1 cellular context compared by ENCODE assay signal in the genomic region with DNA sequence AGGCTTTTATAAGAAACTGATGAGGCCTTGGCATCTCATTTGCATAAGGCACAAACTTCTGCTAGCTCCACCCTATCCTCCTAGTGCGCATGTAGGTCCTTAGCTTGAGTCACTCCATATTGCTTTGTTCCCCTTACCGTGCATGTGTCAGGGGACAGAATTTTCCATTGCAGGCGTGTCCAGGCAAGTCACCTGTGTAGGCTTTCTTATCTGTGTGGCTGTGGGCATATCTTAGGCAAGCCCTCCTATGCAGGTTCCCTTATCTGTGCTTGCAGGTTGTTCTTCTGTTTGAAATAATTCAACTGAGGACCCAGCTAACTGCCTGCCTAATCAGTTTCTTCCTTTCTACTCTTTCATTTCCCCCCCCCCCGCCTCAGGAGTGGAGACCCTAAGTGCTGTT.
A peak's percentile ranks its signal among the peaks of the same experiment; 100 is the strongest.
TF ChIP-seq lines count a peak whose summit lies in the region.

No MANE protein-coding gene starts in this region.

TF ChIP-seq in K562, 482 proteins besides CTCF, POLR2A, EP300 and RAD21 (continued from another document and continues in another):
- TF ChIP-seq, protein P1, sequence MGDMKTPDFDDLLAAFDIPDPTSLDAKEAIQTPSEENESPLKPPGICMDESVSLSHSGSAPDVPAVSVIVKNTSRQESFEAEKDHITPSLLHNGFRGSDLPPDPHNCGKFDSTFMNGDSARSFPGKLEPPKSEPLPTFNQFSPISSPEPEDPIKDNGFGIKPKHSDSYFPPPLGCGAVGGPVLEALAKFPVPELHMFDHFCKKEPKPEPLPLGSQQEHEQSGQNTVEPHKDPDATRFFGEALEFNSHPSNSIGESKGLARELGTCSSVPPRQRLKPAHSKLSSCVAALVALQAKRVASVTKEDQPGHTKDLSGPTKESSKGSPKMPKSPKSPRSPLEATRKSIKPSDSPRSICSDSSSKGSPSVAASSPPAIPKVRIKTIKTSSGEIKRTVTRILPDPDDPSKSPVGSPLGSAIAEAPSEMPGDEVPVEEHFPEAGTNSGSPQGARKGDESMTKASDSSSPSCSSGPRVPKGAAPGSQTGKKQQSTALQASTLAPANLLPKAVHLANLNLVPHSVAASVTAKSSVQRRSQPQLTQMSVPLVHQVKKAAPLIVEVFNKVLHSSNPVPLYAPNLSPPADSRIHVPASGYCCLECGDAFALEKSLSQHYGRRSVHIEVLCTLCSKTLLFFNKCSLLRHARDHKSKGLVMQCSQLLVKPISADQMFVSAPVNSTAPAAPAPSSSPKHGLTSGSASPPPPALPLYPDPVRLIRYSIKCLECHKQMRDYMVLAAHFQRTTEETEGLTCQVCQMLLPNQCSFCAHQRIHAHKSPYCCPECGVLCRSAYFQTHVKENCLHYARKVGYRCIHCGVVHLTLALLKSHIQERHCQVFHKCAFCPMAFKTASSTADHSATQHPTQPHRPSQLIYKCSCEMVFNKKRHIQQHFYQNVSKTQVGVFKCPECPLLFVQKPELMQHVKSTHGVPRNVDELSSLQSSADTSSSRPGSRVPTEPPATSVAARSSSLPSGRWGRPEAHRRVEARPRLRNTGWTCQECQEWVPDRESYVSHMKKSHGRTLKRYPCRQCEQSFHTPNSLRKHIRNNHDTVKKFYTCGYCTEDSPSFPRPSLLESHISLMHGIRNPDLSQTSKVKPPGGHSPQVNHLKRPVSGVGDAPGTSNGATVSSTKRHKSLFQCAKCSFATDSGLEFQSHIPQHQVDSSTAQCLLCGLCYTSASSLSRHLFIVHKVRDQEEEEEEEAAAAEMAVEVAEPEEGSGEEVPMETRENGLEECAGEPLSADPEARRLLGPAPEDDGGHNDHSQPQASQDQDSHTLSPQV (IDR thresholded peaks at IDR 0.05), result peak; percentile 92
- TF ChIP-seq ZNF143 (CRISPR knock-in tag; IDR thresholded peaks at IDR 0.05), result no peak
- TF ChIP-seq KDM2B (CRISPR knock-in tag; IDR thresholded peaks at IDR 0.05), result peak; percentile 93
- TF ChIP-seq CHD4 (IDR thresholded peaks at IDR 0.05; ENCODE audit: insufficient read depth, insufficient replicate concordance, low read depth, low read length, poor library complexity, severe bottlenecking), result no peak
- no peak for TF ChIP-seq E2F3 (CRISPR knock-in tag; IDR thresholded peaks at IDR 0.05)
- TF ChIP-seq TRIM28 (IDR thresholded peaks at IDR 0.05), result peak; percentile 76
- TF ChIP-seq, protein P2, sequence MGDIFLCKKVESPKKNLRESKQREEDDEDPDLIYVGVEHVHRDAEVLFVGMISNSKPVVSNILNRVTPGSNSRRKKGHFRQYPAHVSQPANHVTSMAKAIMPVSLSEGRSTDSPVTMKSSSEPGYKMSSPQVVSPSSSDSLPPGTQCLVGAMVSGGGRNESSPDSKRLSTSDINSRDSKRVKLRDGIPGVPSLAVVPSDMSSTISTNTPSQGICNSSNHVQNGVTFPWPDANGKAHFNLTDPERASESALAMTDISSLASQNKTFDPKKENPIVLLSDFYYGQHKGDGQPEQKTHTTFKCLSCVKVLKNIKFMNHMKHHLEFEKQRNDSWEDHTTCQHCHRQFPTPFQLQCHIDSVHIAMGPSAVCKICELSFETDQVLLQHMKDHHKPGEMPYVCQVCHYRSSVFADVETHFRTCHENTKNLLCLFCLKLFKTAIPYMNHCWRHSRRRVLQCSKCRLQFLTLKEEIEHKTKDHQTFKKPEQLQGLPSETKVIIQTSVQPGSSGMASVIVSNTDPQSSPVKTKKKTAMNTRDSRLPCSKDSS (IDR thresholded peaks at IDR 0.05; ENCODE audit: low read depth, partially characterized antibody), result peak; percentile 70
- no peak for TF ChIP-seq C11orf30 (IDR thresholded peaks at IDR 0.05; ENCODE audit: low read depth)
- peak; percentile 56; the same call in 1 of the 2 replicates for TF ChIP-seq FOXM1 (IDR thresholded peaks at IDR 0.05; ENCODE audit: low read depth)
- no peak for TF ChIP-seq FOXM1 (CRISPR knock-in tag; IDR thresholded peaks at IDR 0.05; ENCODE audit: low read depth)
- peak; percentile 45; the same call in 1 of the 2 replicates for TF ChIP-seq GATA2 (CRISPR knock-in tag; IDR thresholded peaks at IDR 0.05)
- no peak for TF ChIP-seq KLF13 (tag; IDR thresholded peaks at IDR 0.05; ENCODE audit: borderline replicate concordance, low read depth)
- TF ChIP-seq, protein P3, sequence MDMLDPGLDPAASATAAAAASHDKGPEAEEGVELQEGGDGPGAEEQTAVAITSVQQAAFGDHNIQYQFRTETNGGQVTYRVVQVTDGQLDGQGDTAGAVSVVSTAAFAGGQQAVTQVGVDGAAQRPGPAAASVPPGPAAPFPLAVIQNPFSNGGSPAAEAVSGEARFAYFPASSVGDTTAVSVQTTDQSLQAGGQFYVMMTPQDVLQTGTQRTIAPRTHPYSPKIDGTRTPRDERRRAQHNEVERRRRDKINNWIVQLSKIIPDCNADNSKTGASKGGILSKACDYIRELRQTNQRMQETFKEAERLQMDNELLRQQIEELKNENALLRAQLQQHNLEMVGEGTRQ (CRISPR knock-in tag; IDR thresholded peaks at IDR 0.05), result no peak
- TF ChIP-seq MAFF (IDR thresholded peaks at IDR 0.05; ENCODE audit: low read length), result no peak
- TF ChIP-seq MXI1 (IDR thresholded peaks at IDR 0.05; ENCODE audit: low read depth, low read length), result no peak
- no peak for TF ChIP-seq KLF10 (CRISPR knock-in tag; IDR thresholded peaks at IDR 0.05)
- peak; percentile 68; the same call in 1 of the 2 replicates for TF ChIP-seq MTA2 (IDR thresholded peaks at IDR 0.05; ENCODE audit: low read depth)
- no peak for TF ChIP-seq ZBTB8A (IDR thresholded peaks at IDR 0.05; ENCODE audit: partially characterized antibody)
- no peak for TF ChIP-seq ZKSCAN1 (IDR thresholded peaks at IDR 0.05; ENCODE audit: low read depth, low read length)
- peak; percentile 83 for TF ChIP-seq ZNF699 (CRISPR knock-in tag; IDR thresholded peaks at IDR 0.05; ENCODE audit: insufficient replicate concordance)
- TF ChIP-seq FOXA1 (IDR thresholded peaks at IDR 0.05; ENCODE audit: borderline replicate concordance), result no peak
- TF ChIP-seq ZNF41 (CRISPR knock-in tag; conservative IDR thresholded peaks at IDR 0.05), result no peak
- TF ChIP-seq NFIC (IDR thresholded peaks at IDR 0.05), result peak; percentile 48; the same call in 1 of the 2 replicates
- TF ChIP-seq HDAC1 (IDR thresholded peaks at IDR 0.05), result no peak
- no peak for TF ChIP-seq ZNF354B (CRISPR knock-in tag; IDR thresholded peaks at IDR 0.05)
- TF ChIP-seq DMBX1 (CRISPR knock-in tag; IDR thresholded peaks at IDR 0.05; ENCODE audit: borderline replicate concordance), result peak; percentile 91
- no peak for TF ChIP-seq DIDO1 (tag; IDR thresholded peaks at IDR 0.05; ENCODE audit: low read depth)
- TF ChIP-seq, protein P4, sequence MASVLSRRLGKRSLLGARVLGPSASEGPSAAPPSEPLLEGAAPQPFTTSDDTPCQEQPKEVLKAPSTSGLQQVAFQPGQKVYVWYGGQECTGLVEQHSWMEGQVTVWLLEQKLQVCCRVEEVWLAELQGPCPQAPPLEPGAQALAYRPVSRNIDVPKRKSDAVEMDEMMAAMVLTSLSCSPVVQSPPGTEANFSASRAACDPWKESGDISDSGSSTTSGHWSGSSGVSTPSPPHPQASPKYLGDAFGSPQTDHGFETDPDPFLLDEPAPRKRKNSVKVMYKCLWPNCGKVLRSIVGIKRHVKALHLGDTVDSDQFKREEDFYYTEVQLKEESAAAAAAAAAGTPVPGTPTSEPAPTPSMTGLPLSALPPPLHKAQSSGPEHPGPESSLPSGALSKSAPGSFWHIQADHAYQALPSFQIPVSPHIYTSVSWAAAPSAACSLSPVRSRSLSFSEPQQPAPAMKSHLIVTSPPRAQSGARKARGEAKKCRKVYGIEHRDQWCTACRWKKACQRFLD (CRISPR knock-in tag; IDR thresholded peaks at IDR 0.05), result no peak
- peak; percentile 86 for TF ChIP-seq ZNF707 (CRISPR knock-in tag; conservative IDR thresholded peaks at IDR 0.05)
- TF ChIP-seq ZNF583 (CRISPR knock-in tag; IDR thresholded peaks at IDR 0.05), result peak; percentile 96
- no peak for TF ChIP-seq FOXK2 (conservative IDR thresholded peaks at IDR 0.05 in 1 of 2, IDR thresholded peaks at IDR 0.05 in 1 of 2; ENCODE audit: low read depth in 2 of 2)
- no peak for TF ChIP-seq SIRT6 (IDR thresholded peaks at IDR 0.05; ENCODE audit: low read depth, low read length)
- no peak for TF ChIP-seq ZNF324 (CRISPR knock-in tag; IDR thresholded peaks at IDR 0.05)
- no peak for TF ChIP-seq UBTF (IDR thresholded peaks at IDR 0.05; ENCODE audit: borderline replicate concordance in 1 of 2, low read depth in 2 of 2, low read length in 2 of 2)
- TF ChIP-seq VEZF1 (CRISPR knock-in tag; IDR thresholded peaks at IDR 0.05), result no peak
- no peak for TF ChIP-seq FOXO4 (CRISPR knock-in tag; IDR thresholded peaks at IDR 0.05)
- peak; percentile 57; the same call in 1 of the 2 replicates for TF ChIP-seq DPF2 (IDR thresholded peaks at IDR 0.05)
